Comparison of ENCODE assay signal across 8 cellular contexts in the genomic region with DNA sequence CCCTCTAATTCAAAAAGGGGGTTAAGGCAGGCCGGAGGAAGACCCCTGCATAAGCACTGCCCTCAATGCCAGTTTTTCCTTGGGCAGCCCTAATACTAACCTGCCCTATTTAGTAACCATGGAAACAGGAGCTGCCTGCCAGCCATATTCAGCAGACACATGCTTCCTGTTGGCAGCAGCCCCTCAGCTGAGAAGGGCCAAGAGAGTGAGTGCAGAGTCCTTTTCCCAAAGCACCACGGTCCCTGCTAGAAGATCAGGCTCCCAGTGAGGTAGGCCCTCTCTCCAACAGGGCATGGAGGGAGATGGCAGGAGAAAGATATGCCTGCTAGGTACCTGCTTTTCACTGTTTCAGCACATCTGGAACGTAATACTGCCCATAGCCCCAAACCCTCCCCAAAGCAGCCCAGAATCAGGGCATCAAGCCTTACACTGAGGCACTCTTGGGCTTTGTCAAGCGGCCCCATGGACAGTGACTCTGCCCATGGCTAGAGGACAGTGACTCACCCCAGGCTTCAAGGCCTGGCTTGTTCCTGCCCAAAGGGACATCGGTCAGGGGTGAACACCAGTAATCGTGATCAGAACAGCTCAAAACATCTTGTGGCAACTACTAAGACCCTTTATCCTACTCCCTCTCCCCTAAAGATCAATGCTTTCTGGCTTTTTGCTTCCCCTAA.
DNase-seq lines count a peak whose midpoint lies in the region; ATAC-seq and TF ChIP-seq lines count a peak whose summit lies in the region.

No MANE protein-coding gene starts in this region.

- H3K4me1 ChIP-seq in HUES6 (ENCODE audit: control insufficient read depth, insufficient read depth, low read length) (peaks cover 63% of the 10 kb centered on the region), iPS-20b (ENCODE audit: insufficient read depth, low read length) (peaks cover 48% of the 10 kb centered on the region), stomach smooth muscle (ENCODE audit: control insufficient read depth, insufficient read depth, low read length) (peaks cover 22% of the 10 kb centered on the region)

- H3K36me3 Mint-ChIP-seq in WTC11: no peaks in the 10 kb centered on the region
- H3K36me3 Mint-ChIP-seq in activated CD4-positive, alpha-beta T cell treated with anti-CD3 and anti-CD28 coated beads, Interleukin-2, amount 10 ng/mL, durations not matched to agents 7 days and 5 days (ENCODE audit: low read depth): no peaks in the 10 kb centered on the region

- H3K27me3 ChIP-seq in HUES6 (ENCODE audit: control insufficient read depth, insufficient read depth, low read length) (no peaks in the 10 kb centered on the region), iPS-20b (ENCODE audit: insufficient read depth, low read length) (no peaks in the 10 kb centered on the region), stomach smooth muscle (ENCODE audit: control insufficient read depth in 1 of 2, insufficient read depth in 2 of 2, low read length in 2 of 2) (no peaks in the 10 kb centered on the region)

- CTCF ChIA-PET in WTC11 (lab: Charles Lee): interaction anchor here (1.2 to 5.4 kb wide), 5 partner anchors 12 to 312 kb away, joined by 3 to 34 read pairs (median 8); no protein-coding TSS in a partner anchor
- CTCF ChIA-PET in activated CD4-positive, alpha-beta T cell treated with anti-CD3 and anti-CD28 coated beads, Interleukin-2, amount 10 ng/mL, durations not matched to agents 7 days and 5 days (lab: Charles Lee): interaction anchor here (1.4 to 3.8 kb wide), 2 partner anchors 10 to 12 kb away, joined by 4 to 20 read pairs; no protein-coding TSS in a partner anchor

- peaks cover 79% of the 10 kb centered on the region for H3K4me1 Mint-ChIP-seq in WTC11
- H3K4me1 Mint-ChIP-seq in activated CD4-positive, alpha-beta T cell treated with anti-CD3 and anti-CD28 coated beads, Interleukin-2, amount 10 ng/mL, durations not matched to agents 7 days and 5 days: peaks cover 12% of the 10 kb centered on the region

- POLR2A ChIA-PET in WTC11 (lab: Charles Lee): interaction anchor here (0.5 kb wide), 1 partner anchor 531 kb away, joined by 3 read pairs; no protein-coding TSS in a partner anchor
- POLR2A ChIA-PET in activated CD4-positive, alpha-beta T cell treated with anti-CD3 and anti-CD28 coated beads, Interleukin-2, amount 10 ng/mL, durations not matched to agents 7 days and 5 days (lab: Charles Lee): no interaction called here

- H3K27ac ChIP-seq in HUES6 (ENCODE audit: low read depth, low read length) (peak overlapping the region; percentile 91), iPS-20b (ENCODE audit: low read length) (peak overlapping the region; percentile 34), stomach smooth muscle (ENCODE audit: low read length) (peak overlapping the region; percentile 6)

- DNase-seq in WTC11 (ENCODE audit: low spot score) (no peak), NCI-H345 treated with DMSO at 0.1 percent for 48 hours (lab: John Stamatoyannopoulos, UW; ENCODE audit: unreplicated experiment) (no peak), MV-4-11 (lab: John Stamatoyannopoulos, UW) (no peak)
- no peak for DNase-seq in activated CD4-positive, alpha-beta T cell treated with anti-CD3 and anti-CD28 coated beads, Interleukin-2, amount 10 ng/mL, durations not matched to agents 7 days and 5 days

- H3K36me3 ChIP-seq in HUES6 (ENCODE audit: control insufficient read depth, insufficient read depth, low read length) (no peaks in the 10 kb centered on the region), iPS-20b (ENCODE audit: insufficient read depth, low read depth, low read length) (no peaks in the 10 kb centered on the region), stomach smooth muscle (ENCODE audit: control insufficient read depth in 2 of 2, insufficient read depth in 2 of 2, low read length in 2 of 2) (no peaks in the 10 kb centered on the region)

- H3K9me3 ChIP-seq in HUES6 (ENCODE audit: control insufficient read depth, insufficient read depth, low read depth, low read length) (no peaks in the 10 kb centered on the region), iPS-20b (ENCODE audit: insufficient read depth, low read depth, low read length) (no peaks in the 10 kb centered on the region), stomach smooth muscle (ENCODE audit: control insufficient read depth in 2 of 2, low read length in 2 of 2) (no peaks in the 10 kb centered on the region)

- no peak for ATAC-seq in WTC11
- ATAC-seq in HG02571 (IDR thresholded peaks at IDR 0.05; ENCODE audit: unreplicated experiment): no peak

- no peak for TF ChIP-seq CTCF in WTC11 (IDR thresholded peaks at IDR 0.05)

- H3K9me3 Mint-ChIP-seq in WTC11: no peaks in the 10 kb centered on the region
- H3K9me3 Mint-ChIP-seq in activated CD4-positive, alpha-beta T cell treated with anti-CD3 and anti-CD28 coated beads, Interleukin-2, amount 10 ng/mL, durations not matched to agents 7 days and 5 days: no peaks in the 10 kb centered on the region

- H3K9ac ChIP-seq in HUES6 (ENCODE audit: low read length) (peak overlapping the region; percentile 58), iPS-20b (ENCODE audit: low read depth, low read length) (peak overlapping the region; percentile 19; the same call in 1 of the 2 replicates), stomach smooth muscle (ENCODE audit: low read length in 2 of 2) (peak overlapping the region in 1 of 2 donors; percentile 5)

- H3K4me3 Mint-ChIP-seq in WTC11: no peak overlapping the region
- H3K4me3 Mint-ChIP-seq in activated CD4-positive, alpha-beta T cell treated with anti-CD3 and anti-CD28 coated beads, Interleukin-2, amount 10 ng/mL, durations not matched to agents 7 days and 5 days: no peak overlapping the region

- H3K4me3 ChIP-seq in HUES6 (ENCODE audit: low read depth, low read length) (no peak overlapping the region), iPS-20b (ENCODE audit: low read length) (no peak overlapping the region), stomach smooth muscle (ENCODE audit: low read length in 2 of 2) (no peak overlapping the region)

- no peaks in the 10 kb centered on the region for H3K27me3 Mint-ChIP-seq in WTC11 (ENCODE audit: low read depth)
- H3K27me3 Mint-ChIP-seq in activated CD4-positive, alpha-beta T cell treated with anti-CD3 and anti-CD28 coated beads, Interleukin-2, amount 10 ng/mL, durations not matched to agents 7 days and 5 days: no peaks in the 10 kb centered on the region

- peak overlapping the region; percentile 58 for H3K27ac Mint-ChIP-seq in WTC11
- no peak overlapping the region for H3K27ac Mint-ChIP-seq in activated CD4-positive, alpha-beta T cell treated with anti-CD3 and anti-CD28 coated beads, Interleukin-2, amount 10 ng/mL, durations not matched to agents 7 days and 5 days

TF ChIP-seq in WTC11, 78 proteins besides CTCF, POLR2A, EP300 and RAD21:
- TF ChIP-seq ZNF121 (CRISPR knock-in tag; IDR thresholded peaks at IDR 0.05): no peak
- no peak for TF ChIP-seq NR2C2 (CRISPR knock-in tag; IDR thresholded peaks at IDR 0.05)
- TF ChIP-seq, protein P1, sequence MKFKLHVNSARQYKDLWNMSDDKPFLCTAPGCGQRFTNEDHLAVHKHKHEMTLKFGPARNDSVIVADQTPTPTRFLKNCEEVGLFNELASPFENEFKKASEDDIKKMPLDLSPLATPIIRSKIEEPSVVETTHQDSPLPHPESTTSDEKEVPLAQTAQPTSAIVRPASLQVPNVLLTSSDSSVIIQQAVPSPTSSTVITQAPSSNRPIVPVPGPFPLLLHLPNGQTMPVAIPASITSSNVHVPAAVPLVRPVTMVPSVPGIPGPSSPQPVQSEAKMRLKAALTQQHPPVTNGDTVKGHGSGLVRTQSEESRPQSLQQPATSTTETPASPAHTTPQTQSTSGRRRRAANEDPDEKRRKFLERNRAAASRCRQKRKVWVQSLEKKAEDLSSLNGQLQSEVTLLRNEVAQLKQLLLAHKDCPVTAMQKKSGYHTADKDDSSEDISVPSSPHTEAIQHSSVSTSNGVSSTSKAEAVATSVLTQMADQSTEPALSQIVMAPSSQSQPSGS (CRISPR knock-in tag; IDR thresholded peaks at IDR 0.05; ENCODE audit: borderline replicate concordance, low read depth): no peak
- TF ChIP-seq JUN (CRISPR knock-in tag; IDR thresholded peaks at IDR 0.05): no peak
- TF ChIP-seq, protein P2, sequence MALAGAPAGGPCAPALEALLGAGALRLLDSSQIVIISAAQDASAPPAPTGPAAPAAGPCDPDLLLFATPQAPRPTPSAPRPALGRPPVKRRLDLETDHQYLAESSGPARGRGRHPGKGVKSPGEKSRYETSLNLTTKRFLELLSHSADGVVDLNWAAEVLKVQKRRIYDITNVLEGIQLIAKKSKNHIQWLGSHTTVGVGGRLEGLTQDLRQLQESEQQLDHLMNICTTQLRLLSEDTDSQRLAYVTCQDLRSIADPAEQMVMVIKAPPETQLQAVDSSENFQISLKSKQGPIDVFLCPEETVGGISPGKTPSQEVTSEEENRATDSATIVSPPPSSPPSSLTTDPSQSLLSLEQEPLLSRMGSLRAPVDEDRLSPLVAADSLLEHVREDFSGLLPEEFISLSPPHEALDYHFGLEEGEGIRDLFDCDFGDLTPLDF (CRISPR knock-in tag; IDR thresholded peaks at IDR 0.05): no peak
- no peak for TF ChIP-seq ZNF671 (CRISPR knock-in tag; IDR thresholded peaks at IDR 0.05)
- TF ChIP-seq, protein P3, sequence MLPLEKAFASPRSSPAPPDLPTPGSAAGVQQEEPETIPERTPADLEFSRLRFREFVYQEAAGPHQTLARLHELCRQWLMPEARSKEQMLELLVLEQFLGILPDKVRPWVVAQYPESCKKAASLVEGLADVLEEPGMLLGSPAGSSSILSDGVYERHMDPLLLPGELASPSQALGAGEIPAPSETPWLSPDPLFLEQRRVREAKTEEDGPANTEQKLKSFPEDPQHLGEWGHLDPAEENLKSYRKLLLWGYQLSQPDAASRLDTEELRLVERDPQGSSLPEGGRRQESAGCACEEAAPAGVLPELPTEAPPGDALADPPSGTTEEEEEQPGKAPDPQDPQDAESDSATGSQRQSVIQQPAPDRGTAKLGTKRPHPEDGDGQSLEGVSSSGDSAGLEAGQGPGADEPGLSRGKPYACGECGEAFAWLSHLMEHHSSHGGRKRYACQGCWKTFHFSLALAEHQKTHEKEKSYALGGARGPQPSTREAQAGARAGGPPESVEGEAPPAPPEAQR (CRISPR knock-in tag; IDR thresholded peaks at IDR 0.05): no peak
- TF ChIP-seq SP1 (CRISPR knock-in tag; conservative IDR thresholded peaks at IDR 0.05): no peak
- TF ChIP-seq JAZF1 (CRISPR knock-in tag; IDR thresholded peaks at IDR 0.05): no peak
- TF ChIP-seq EMX1 (CRISPR knock-in tag; IDR thresholded peaks at IDR 0.05): no peak
- TF ChIP-seq SMAD3 (CRISPR knock-in tag; IDR thresholded peaks at IDR 0.05; ENCODE audit: borderline replicate concordance): no peak
TF ChIP-seq in WTC11: peak in this region for 0.

Comparison
In these comparisons a context has a peak if more than half of its experiments do, and no peak if none do; other contexts are left out.
1. H3K27ac ChIP-seq: peak in every context shown above with its lines; median percentile 91 in HUES6; 34 in iPS-20b; 6 in stomach smooth muscle.